9 cellular contexts compared by ENCODE assay signal in genomic region chr2:221517362-221518121, GRCh38. TPM values are rescaled to one million over a fixed set of nuclear protein-coding genes. Genes with fewer than 3 reads are reported as not detected.
DNase-seq lines count a peak whose midpoint lies in the region; ATAC-seq and TF ChIP-seq lines count a peak whose summit lies in the region.
"Had no signal": no experiment of that assay in that cellular context is flagged by ENCODE, and none has a peak within 500 bp of the region (broad histone marks: within the 10 kb centered on the region; RNA-seq: fewer than 3 reads in every experiment).

No MANE protein-coding gene starts in this region.

- H3K36me3 Mint-ChIP-seq in type B pancreatic cell: peaks cover 10% of the 10 kb centered on the region

- TF ChIP-seq CTCF in foreskin fibroblast (IDR thresholded peaks at IDR 0.05; ENCODE audit: low read depth, low read length) (no peak), type B pancreatic cell (conservative IDR thresholded peaks at IDR 0.05) (no peak)

- no peaks in the 10 kb centered on the region for H3K27me3 Mint-ChIP-seq in type B pancreatic cell
- H3K27me3 Mint-ChIP-seq: IgD-negative memory B cell had no signal

- no peak overlapping the region for H3K27ac Mint-ChIP-seq in type B pancreatic cell
- H3K27ac Mint-ChIP-seq: IgD-negative memory B cell had no signal

- ATAC-seq in GM21515 (IDR thresholded peaks at IDR 0.05; ENCODE audit: unreplicated experiment): peak; percentile 91

- H3K4me3 ChIP-seq in foreskin fibroblast (ENCODE audit: low read depth in 1 of 2, low read length in 2 of 2): no peak overlapping the region

- H3K4me1 Mint-ChIP-seq in type B pancreatic cell (ENCODE audit: unreplicated experiment): peaks cover 30% of the 10 kb centered on the region

- H3K9me3 Mint-ChIP-seq in type B pancreatic cell: no peaks in the 10 kb centered on the region
- H3K9me3 Mint-ChIP-seq: IgD-negative memory B cell had no signal

- no peak overlapping the region for H3K4me3 Mint-ChIP-seq in type B pancreatic cell
- H3K4me3 Mint-ChIP-seq: IgD-negative memory B cell had no signal

- peak; percentile 72 for DNase-seq in DMS153 treated with DMSO at 0.1 percent for 48 hours (lab: John Stamatoyannopoulos, UW; ENCODE audit: unreplicated experiment)
- DNase-seq in HS-5 (ENCODE audit: low read depth): peak; percentile 54
- peak; percentile 33 to 42 for DNase-seq in activated CD8-positive, alpha-beta memory T cell treated with anti-CD3 and anti-CD28 coated beads for 4 hours (ENCODE audit: low read depth in 2 of 2)
- peak; percentile 75 to 87 for DNase-seq in foreskin fibroblast
- DNase-seq in stimulated activated CD4-positive, alpha-beta T cell treated with anti-CD3 and anti-CD28 coated beads, TNF-alpha, amount 100 ng/mL, for 48 hours (ENCODE audit: low read depth in 3 of 3): peak; percentile 33 to 48 (median 37)
- DNase-seq in type B pancreatic cell (ENCODE audit: extremely low spot score, unreplicated experiment): no peak
- no peak for DNase-seq in cortex of kidney (lab: John Stamatoyannopoulos, UW)

RNA-seq across cellular contexts. Expression of gene EPHA4, which starts 54.6 kb away (rescaled TPM):
- 78.3 and 82.4 TPM in 2 replicates for total RNA-seq in type B pancreatic cell (ENCODE audit: low replicate concordance)

Comparison
In these comparisons a context has a peak if more than half of its experiments do, and no peak if none do; other contexts are left out.
1. DNase-seq: peak in DMS153 treated with DMSO at 0.1 percent for 48 hours (single experiment), HS-5 (single experiment), activated CD8-positive, alpha-beta memory T cell treated with anti-CD3 and anti-CD28 coated beads for 4 hours (2 of 2), foreskin fibroblast (2 of 2) and stimulated activated CD4-positive, alpha-beta T cell treated with anti-CD3 and anti-CD28 coated beads, TNF-alpha, amount 100 ng/mL, for 48 hours (3 of 3); none in type B pancreatic cell (single experiment) and cortex of kidney (single experiment).